Comparison of ENCODE assay signal across 8 cellular contexts in genomic region chr1:234602334-234603220, GRCh38. TPM values are rescaled to one million over a fixed set of nuclear protein-coding genes. Genes with fewer than 3 reads are reported as not detected.
A peak's percentile ranks its signal among the peaks of the same experiment; 100 is the strongest.
DNase-seq lines count a peak whose midpoint lies in the region; ATAC-seq and TF ChIP-seq lines count a peak whose summit lies in the region.

No MANE protein-coding gene starts in this region.

- peak; percentile 21 for ATAC-seq in activated naive CD8-positive, alpha-beta T cell treated with anti-CD3 and anti-CD28 coated beads, Interleukin-2, amount 50 U/mL, for 24 hours
- ATAC-seq in right cardiac atrium, result peak; percentile 17 to 46
- peak; percentile 29 for ATAC-seq in sciatic nerve
- ATAC-seq in GM21825 (IDR thresholded peaks at IDR 0.05; ENCODE audit: unreplicated experiment), result no peak
- no peak for ATAC-seq in GM18858 (IDR thresholded peaks at IDR 0.05; ENCODE audit: unreplicated experiment)

- H3K36me3 Mint-ChIP-seq in CD14-positive monocyte, result peaks cover 52 to 54% of the 10 kb centered on the region in 2 donors
- H3K36me3 Mint-ChIP-seq in activated naive CD8-positive, alpha-beta T cell treated with anti-CD3 and anti-CD28 coated beads, Interleukin-2, amount 50 U/mL, for 24 hours (ENCODE audit: low read depth), result peaks cover 47% of the 10 kb centered on the region

- peak overlapping the region; percentile 10; the same call in 1 of the 2 replicates for H3K4me3 ChIP-seq in HEK293 (ENCODE audit: low read depth, low read length)
- H3K4me3 ChIP-seq in right cardiac atrium (ENCODE audit: low read length), result peak overlapping the region; percentile 71

- WGBS in right cardiac atrium, result 27% methylated on average over 7 of the region's 7 CpGs

- H3K27ac ChIP-seq in HEK293 (ENCODE audit: extremely low read depth, low read depth, low read length) (peak overlapping the region; percentile 47; the same call in 1 of the 2 replicates), right cardiac atrium (ENCODE audit: low read length) (peak overlapping the region; percentile 88)

- peaks cover 15 to 32% of the 10 kb centered on the region in 2 experiments for H3K36me3 ChIP-seq in HEK293 (ENCODE audit: control insufficient read depth in 2 of 2, insufficient read depth in 1 of 2, low read length in 2 of 2)

- POLR2A ChIA-PET in HEK293 (lab: Yijun Ruan, JAX), result interaction anchor here (2.5 to 2.8 kb wide), 4 partner anchors 8 to 121 kb away, joined by 8 to 30 read pairs (median 14); partner anchors contain the start of gene IRF2BP2

- H3K4me1 Mint-ChIP-seq in CD14-positive monocyte, result peaks cover 41% of the 10 kb centered on the region
- H3K4me1 Mint-ChIP-seq in activated naive CD8-positive, alpha-beta T cell treated with anti-CD3 and anti-CD28 coated beads, Interleukin-2, amount 50 U/mL, for 24 hours, result peaks cover 80% of the 10 kb centered on the region

- H3K27me3 ChIP-seq in right cardiac atrium (ENCODE audit: control insufficient read depth, insufficient read depth), result no peaks in the 10 kb centered on the region

- peaks cover 0 to 6% (median 0%) of the 10 kb centered on the region in 7 donors for H3K9me3 Mint-ChIP-seq in CD14-positive monocyte
- no peaks in the 10 kb centered on the region for H3K9me3 Mint-ChIP-seq in activated naive CD8-positive, alpha-beta T cell treated with anti-CD3 and anti-CD28 coated beads, Interleukin-2, amount 50 U/mL, for 24 hours

- CTCF ChIA-PET in HEK293 (lab: Yijun Ruan, JAX), result interaction anchor here (1.0 to 3.6 kb wide), 9 partner anchors 10 to 481 kb away, joined by 3 to 46 read pairs (median 7); no protein-coding TSS in a partner anchor

- H3K9me3 ChIP-seq in HEK293 (ENCODE audit: control insufficient read depth, insufficient read depth, low read depth, low read length) (no peaks in the 10 kb centered on the region), right cardiac atrium (ENCODE audit: control insufficient read depth, low read length) (no peaks in the 10 kb centered on the region)

- H3K4me1 ChIP-seq in HEK293 (ENCODE audit: control insufficient read depth, insufficient read depth, low read length), result peaks cover 52% of the 10 kb centered on the region
- no peaks in the 10 kb centered on the region for H3K4me1 ChIP-seq in right cardiac atrium (ENCODE audit: control insufficient read depth, insufficient read depth, low read length)

- H3K4me3 Mint-ChIP-seq in CD14-positive monocyte, result peak overlapping the region; percentile 53 to 100
- H3K4me3 Mint-ChIP-seq in activated naive CD8-positive, alpha-beta T cell treated with anti-CD3 and anti-CD28 coated beads, Interleukin-2, amount 50 U/mL, for 24 hours, result peak overlapping the region; percentile 93

- H3K27ac Mint-ChIP-seq in CD14-positive monocyte, result peak overlapping the region; percentile 92 to 100 (median 95)
- H3K27ac Mint-ChIP-seq in activated naive CD8-positive, alpha-beta T cell treated with anti-CD3 and anti-CD28 coated beads, Interleukin-2, amount 50 U/mL, for 24 hours, result peak overlapping the region; percentile 89

- intact Hi-C loops in CD14-positive monocyte (cut with micrococcal nuclease) (loop anchor here (5.0 to 10.0 kb wide), 3 partner anchors 278 to 480 kb away; no protein-coding TSS in a partner anchor), right cardiac atrium (cut with DNase I) (loop anchor here in 1 of 4 donors (5.0 kb wide), 1 partner anchor 380 kb away; no protein-coding TSS in a partner anchor), sciatic nerve (cut with DNase I) (no loop called here)

- TF ChIP-seq CTCF in CD14-positive monocyte (IDR thresholded peaks at IDR 0.05) (no peak), HEK293 (tag by site-specific recombination; IDR thresholded peaks at IDR 0.05) (no peak)

- DNase-seq in CD14-positive monocyte (ENCODE audit: low spot score), result peak; percentile 61
- peak; percentile 75 for DNase-seq in NCI-H82 (lab: John Stamatoyannopoulos, UW)
- peak; percentile 20 for DNase-seq in activated naive CD8-positive, alpha-beta T cell treated with anti-CD3 and anti-CD28 coated beads, Interleukin-2, amount 50 U/mL, for 24 hours
- no peak for DNase-seq in right cardiac atrium
- DNase-seq in sciatic nerve (ENCODE audit: low spot score), result no peak

- H3K27me3 Mint-ChIP-seq in CD14-positive monocyte (ENCODE audit: low read depth in 3 of 3), result no peaks in the 10 kb centered on the region
- H3K27me3 Mint-ChIP-seq in activated naive CD8-positive, alpha-beta T cell treated with anti-CD3 and anti-CD28 coated beads, Interleukin-2, amount 50 U/mL, for 24 hours, result no peaks in the 10 kb centered on the region

TF ChIP-seq in HEK293, 187 proteins besides CTCF, POLR2A, EP300 and RAD21 (continues in another document):
- TF ChIP-seq ZNF404 (tag by site-specific recombination; IDR thresholded peaks at IDR 0.05) (no peak), SP2 (tag by site-specific recombination; IDR thresholded peaks at IDR 0.05) (peak; percentile 11), WT1 (tag by site-specific recombination; IDR thresholded peaks at IDR 0.05) (peak; percentile 97), ZXDB (tag by site-specific recombination; IDR thresholded peaks at IDR 0.05) (peak; percentile 62), ZBTB11 (tag by site-specific recombination; conservative IDR thresholded peaks at IDR 0.05; ENCODE audit: low read depth) (no peak), ZNF366 (tag by site-specific recombination; conservative IDR thresholded peaks at IDR 0.05) (peak; percentile 85), ZNF629 (tag by site-specific recombination; IDR thresholded peaks at IDR 0.05) (peak; percentile 85), KLF10 (tag by site-specific recombination; IDR thresholded peaks at IDR 0.05) (peak; percentile 84), ZNF391 (tag by site-specific recombination; IDR thresholded peaks at IDR 0.05; ENCODE audit: borderline replicate concordance, low read depth) (peak; percentile 89; the same call in 1 of the 2 replicates), TSHZ1 (tag by site-specific recombination; IDR thresholded peaks at IDR 0.05; ENCODE audit: borderline replicate concordance) (peak; percentile 85), SP7 (tag by site-specific recombination; IDR thresholded peaks at IDR 0.05) (peak; percentile 90), ZNF639 (tag by site-specific recombination; IDR thresholded peaks at IDR 0.05) (peak; percentile 70; the same call in 1 of the 2 replicates)

RNA-seq across cellular contexts. Expression of gene IRF2BP2, which starts 7.4 kb away (rescaled TPM):
- polyA plus RNA-seq in CD14-positive monocyte, result 10 to 100 TPM; 22.4 to 22.6 TPM
- total RNA-seq in right cardiac atrium, result 100 to 1,000 TPM in 3 of 4 donors, 10 to 100 TPM in 1; 92.3 to 123 (median 108) TPM
- 69.3 TPM for polyA plus RNA-seq in right cardiac atrium
- total RNA-seq in sciatic nerve, result 142 TPM

Comparison
In these comparisons a context has a peak if more than half of its experiments do, and no peak if none do; other contexts are left out.
1. DNase-seq: peak in CD14-positive monocyte (single experiment), NCI-H82 (single experiment) and activated naive CD8-positive, alpha-beta T cell treated with anti-CD3 and anti-CD28 coated beads, Interleukin-2, amount 50 U/mL, for 24 hours (single experiment); none in right cardiac atrium (0 of 3) and sciatic nerve (single experiment).
2. ATAC-seq: peak in activated naive CD8-positive, alpha-beta T cell treated with anti-CD3 and anti-CD28 coated beads, Interleukin-2, amount 50 U/mL, for 24 hours (single experiment), right cardiac atrium (2 of 2) and sciatic nerve (single experiment); none in GM21825 (single experiment) and GM18858 (single experiment).